In genomic region chr17:75753514-75754377, GRCh38 we compare ENCODE assay signal across 1 cellular context.
TF ChIP-seq lines count a peak whose summit lies in the region.

No MANE protein-coding gene starts in this region.

TF ChIP-seq in K562, 482 proteins besides CTCF, POLR2A, EP300 and RAD21 (continued from another document and continues in another):
- TF ChIP-seq NCOA6 (IDR thresholded peaks at IDR 0.05) (no peak), ZNF224 (CRISPR knock-in tag; IDR thresholded peaks at IDR 0.05) (no peak), ZKSCAN1 (IDR thresholded peaks at IDR 0.05; ENCODE audit: low read depth, low read length) (0 out of 2 replicates have a peak, but pooled peaks have one; percentile 37), XRCC4 (IDR thresholded peaks at IDR 0.05; ENCODE audit: extremely low read depth, insufficient read depth, insufficient read length) (no peak), SETDB1 (IDR thresholded peaks at IDR 0.05; ENCODE audit: low read length) (no peak), NFIC (IDR thresholded peaks at IDR 0.05) (peak; percentile 18; the same call in 1 of the 2 replicates), ZNF282 (CRISPR knock-in tag; IDR thresholded peaks at IDR 0.05) (0 out of 2 replicates have a peak, but pooled peaks have one; percentile 58), ZFP36 (IDR thresholded peaks at IDR 0.05; ENCODE audit: low read depth, low read length, partially characterized antibody) (no peak), MNT (conservative IDR thresholded peaks at IDR 0.05) (peak; percentile 67 to 75), GATAD2A (IDR thresholded peaks at IDR 0.05) (no peak), HOMEZ (CRISPR knock-in tag; IDR thresholded peaks at IDR 0.05) (no peak), ZBTB49 (CRISPR knock-in tag; IDR thresholded peaks at IDR 0.05; ENCODE audit: borderline replicate concordance) (no peak), SRSF1 (IDR thresholded peaks at IDR 0.05; ENCODE audit: low read depth, low read length) (no peak), ARID3A (IDR thresholded peaks at IDR 0.05; ENCODE audit: borderline replicate concordance, low read depth, low read length) (no peak), ZNF431 (CRISPR knock-in tag; IDR thresholded peaks at IDR 0.05) (peak; percentile 68), ZNF507 (tag; conservative IDR thresholded peaks at IDR 0.05) (no peak), STAT5A (IDR thresholded peaks at IDR 0.05; ENCODE audit: borderline replicate concordance, low read length) (no peak), PRPF4 (IDR thresholded peaks at IDR 0.05; ENCODE audit: insufficient read depth, low read depth, low read length, poor library complexity, severe bottlenecking) (peak; percentile 47), HES1 (IDR thresholded peaks at IDR 0.05; ENCODE audit: low read depth) (no peak), C11orf30 (IDR thresholded peaks at IDR 0.05; ENCODE audit: low read depth) (no peak), IFI16 (CRISPR knock-in tag; IDR thresholded peaks at IDR 0.05) (no peak), ZNF766 (CRISPR knock-in tag; conservative IDR thresholded peaks at IDR 0.05) (no peak), ILF3 (IDR thresholded peaks at IDR 0.05; ENCODE audit: borderline replicate concordance) (0 out of 2 replicates have a peak, but pooled peaks have one; percentile 64), HMGN3 (IDR thresholded peaks at IDR 0.05; ENCODE audit: borderline replicate concordance, extremely low read depth, insufficient read length, low read depth, low read length) (peak; percentile 47), FOSL1 (tag; conservative IDR thresholded peaks at IDR 0.05) (peak; percentile 38; the same call in 1 of the 2 replicates), IRF2 (CRISPR knock-in tag; IDR thresholded peaks at IDR 0.05) (no peak), CSDE1 (IDR thresholded peaks at IDR 0.05) (no peak), TCF15 (CRISPR knock-in tag; IDR thresholded peaks at IDR 0.05) (no peak), KDM5B (IDR thresholded peaks at IDR 0.05; ENCODE audit: insufficient replicate concordance, low read depth, low read length) (peak; percentile 50), RUNX1 (IDR thresholded peaks at IDR 0.05; ENCODE audit: low read depth) (no peak), MAX (CRISPR knock-in tag; IDR thresholded peaks at IDR 0.05) (peak; percentile 94), DDX20 (tag; IDR thresholded peaks at IDR 0.05; ENCODE audit: low read depth) (no peak), TAF9B (IDR thresholded peaks at IDR 0.05; ENCODE audit: partially characterized antibody) (no peak), KDM1A (IDR thresholded peaks at IDR 0.05) (no peak), ZNF695 (CRISPR knock-in tag; IDR thresholded peaks at IDR 0.05) (0 out of 2 replicates have a peak, but pooled peaks have one; percentile 4), NR2C2 (CRISPR knock-in tag; IDR thresholded peaks at IDR 0.05) (no peak), NR2C2 (tag; IDR thresholded peaks at IDR 0.05) (0 out of 2 replicates have a peak, but pooled peaks have one; percentile 20), HINFP (tag; conservative IDR thresholded peaks at IDR 0.05; ENCODE audit: low read depth) (no peak), ETV5 (CRISPR knock-in tag; IDR thresholded peaks at IDR 0.05; ENCODE audit: low read depth) (0 out of 2 replicates have a peak, but pooled peaks have one; percentile 31), HDAC3 (IDR thresholded peaks at IDR 0.05; ENCODE audit: borderline replicate concordance, partially characterized antibody) (no peak), ZHX1 (conservative IDR thresholded peaks at IDR 0.05; ENCODE audit: low read length) (no peak), ARID1B (IDR thresholded peaks at IDR 0.05) (peak; percentile 17; the same call in 1 of the 2 replicates), KDM4B (IDR thresholded peaks at IDR 0.05; ENCODE audit: borderline replicate concordance in 2 of 2, low read depth in 1 of 2) (no peak; a peak in 1 of 4 replicates), THRA (IDR thresholded peaks at IDR 0.05) (no peak), GTF3C2 (IDR thresholded peaks at IDR 0.05; ENCODE audit: borderline replicate concordance, extremely low read depth, insufficient read length) (peak; percentile 59), POLR2H (tag; IDR thresholded peaks at IDR 0.05; ENCODE audit: low read depth) (no peak), SIN3A (IDR thresholded peaks at IDR 0.05; ENCODE audit: borderline replicate concordance in 2 of 2, control insufficient read depth in 1 of 2, low read depth in 2 of 2, low read length in 2 of 2) (0 out of 4 replicates have a peak, but pooled peaks of 1 of the 2 experiments have one; percentile 3), KLF1 (tag; IDR thresholded peaks at IDR 0.05) (0 out of 2 replicates have a peak, but pooled peaks have one; percentile 18), MTA3 (IDR thresholded peaks at IDR 0.05; ENCODE audit: borderline replicate concordance) (0 out of 2 replicates have a peak, but pooled peaks have one; percentile 56), RBM39 (optimal IDR thresholded peaks at IDR 0.05; ENCODE audit: low read depth, low read length) (no peak)
